In genomic region chr3:146077181-146077580, GRCh38 we compare ENCODE assay signal across 17 cellular contexts.
"Had no signal": no experiment of that assay in that cellular context is flagged by ENCODE, and none has a peak within 500 bp of the region (broad histone marks: within the 10 kb centered on the region; RNA-seq: fewer than 3 reads in every experiment).

No MANE protein-coding gene starts in this region.

- H3K27ac ChIP-seq: colonic mucosa, esophagus squamous epithelium, foreskin keratinocyte, lower lobe of right lung, neural progenitor cell, parathyroid adenoma, sigmoid colon had no signal

- H3K4me3 ChIP-seq: colonic mucosa, esophagus squamous epithelium, lower lobe of right lung, neural progenitor cell, sigmoid colon had no signal

- H3K36me3 Mint-ChIP-seq: activated naive CD8-positive, alpha-beta T cell treated with anti-CD3 and anti-CD28 coated beads for 36 hours; stimulated activated effector memory CD8-positive, alpha-beta T cell treated with anti-CD3 and anti-CD28 coated beads, Interleukin-12 subunit alpha, Interleukin-12 subunit beta, amount 100 ng/mL, for 72 hours had no signal

- H3K4me1 ChIP-seq: colonic mucosa, esophagus squamous epithelium, foreskin keratinocyte, lower lobe of right lung, neural progenitor cell, parathyroid adenoma had no signal

- H3K27me3 Mint-ChIP-seq: activated CD4-positive, alpha-beta T cell treated with anti-CD3 and anti-CD28 coated beads, Interleukin-2, amount 10 ng/mL, durations not matched to agents 7 days and 5 days; activated naive CD8-positive, alpha-beta T cell treated with anti-CD3 and anti-CD28 coated beads for 36 hours had no signal

- H3K4me3 Mint-ChIP-seq: activated CD4-positive, alpha-beta T cell treated with anti-CD3 and anti-CD28 coated beads, Interleukin-2, amount 10 ng/mL, durations not matched to agents 7 days and 5 days; activated naive CD8-positive, alpha-beta T cell treated with anti-CD3 and anti-CD28 coated beads for 36 hours; neural progenitor cell; stimulated activated effector memory CD8-positive, alpha-beta T cell treated with anti-CD3 and anti-CD28 coated beads, Interleukin-12 subunit alpha, Interleukin-12 subunit beta, amount 100 ng/mL, for 72 hours had no signal

- H3K36me3 ChIP-seq: colonic mucosa, lower lobe of right lung, neural progenitor cell had no signal

- H3K9me3 ChIP-seq: colonic mucosa, esophagus squamous epithelium, lower lobe of right lung, sigmoid colon had no signal

- H3K27ac Mint-ChIP-seq: activated CD4-positive, alpha-beta T cell treated with anti-CD3 and anti-CD28 coated beads, Interleukin-2, amount 10 ng/mL, durations not matched to agents 7 days and 5 days; activated naive CD8-positive, alpha-beta T cell treated with anti-CD3 and anti-CD28 coated beads for 36 hours; neural progenitor cell; stimulated activated effector memory CD8-positive, alpha-beta T cell treated with anti-CD3 and anti-CD28 coated beads, Interleukin-12 subunit alpha, Interleukin-12 subunit beta, amount 100 ng/mL, for 72 hours had no signal

- H3K4me1 Mint-ChIP-seq: activated CD4-positive, alpha-beta T cell treated with anti-CD3 and anti-CD28 coated beads, Interleukin-2, amount 10 ng/mL, durations not matched to agents 7 days and 5 days; activated naive CD8-positive, alpha-beta T cell treated with anti-CD3 and anti-CD28 coated beads for 36 hours; neural progenitor cell; stimulated activated effector memory CD8-positive, alpha-beta T cell treated with anti-CD3 and anti-CD28 coated beads, Interleukin-12 subunit alpha, Interleukin-12 subunit beta, amount 100 ng/mL, for 72 hours had no signal

- ATAC-seq: foreskin keratinocyte; lower lobe of right lung; stimulated activated effector memory CD8-positive, alpha-beta T cell treated with anti-CD3 and anti-CD28 coated beads, Interleukin-12 subunit alpha, Interleukin-12 subunit beta, amount 100 ng/mL, for 72 hours had no signal

- H3K27me3 ChIP-seq: colonic mucosa, esophagus squamous epithelium, foreskin keratinocyte, neural progenitor cell, sigmoid colon had no signal

- H2AFZ ChIP-seq: neural progenitor cell, parathyroid adenoma had no signal

- DNase-seq: activated CD4-positive, alpha-beta T cell treated with anti-CD3 and anti-CD28 coated beads, Interleukin-2, amount 10 ng/mL, durations not matched to agents 7 days and 5 days; activated CD4-positive, CD25-positive, alpha-beta regulatory T cell; activated gamma-delta T cell treated with Interleukin-2 at 50 U/mL for 16 hours; activated naive CD8-positive, alpha-beta T cell treated with anti-CD3 and anti-CD28 coated beads for 36 hours; anterior cingulate cortex; colonic mucosa; esophagus squamous epithelium; foreskin keratinocyte; glutamatergic neuron; hypothalamus; lower lobe of right lung; sigmoid colon; stimulated activated CD4-positive, alpha-beta T cell treated with anti-CD3 and anti-CD28 coated beads, Interleukin-12 subunit alpha, Interleukin-12 subunit beta, amount 100 ng/mL, for 4 hours; SW 1271 had no signal

- H3K79me2 ChIP-seq: parathyroid adenoma had no signal

- H3K9ac ChIP-seq: neural progenitor cell, parathyroid adenoma had no signal

- H3K9me3 Mint-ChIP-seq: activated CD4-positive, alpha-beta T cell treated with anti-CD3 and anti-CD28 coated beads, Interleukin-2, amount 10 ng/mL, durations not matched to agents 7 days and 5 days; activated naive CD8-positive, alpha-beta T cell treated with anti-CD3 and anti-CD28 coated beads for 36 hours; neural progenitor cell; stimulated activated effector memory CD8-positive, alpha-beta T cell treated with anti-CD3 and anti-CD28 coated beads, Interleukin-12 subunit alpha, Interleukin-12 subunit beta, amount 100 ng/mL, for 72 hours had no signal

- H3K4me2 ChIP-seq: neural progenitor cell had no signal
